In the genomic region with DNA sequence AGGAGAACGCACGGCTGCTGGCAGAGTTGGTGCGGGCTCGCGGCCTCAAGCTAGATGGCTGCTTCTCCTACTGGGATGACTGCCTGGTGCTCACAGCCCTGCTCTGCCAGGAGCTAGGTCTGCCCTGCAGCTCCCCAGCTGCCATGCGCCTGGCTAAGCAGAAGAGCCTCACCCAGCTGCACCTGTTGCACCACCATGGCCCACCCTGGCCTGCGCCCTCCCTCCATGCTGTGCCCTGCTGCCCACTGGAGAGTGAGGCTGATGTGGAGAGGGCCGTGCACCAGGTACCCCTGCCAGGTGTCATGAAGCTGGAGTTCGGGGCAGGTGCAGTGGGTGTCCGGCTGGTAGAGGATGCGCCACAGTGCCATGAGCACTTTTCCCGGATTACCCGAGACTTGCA, we compare ENCODE assay signal across 1 cellular context.
TF ChIP-seq lines count a peak whose summit lies in the region.

No MANE protein-coding gene starts in this region.

TF ChIP-seq in H1, 55 proteins besides CTCF, POLR2A, EP300 and RAD21:
- TF ChIP-seq YY1 (IDR thresholded peaks at IDR 0.05; ENCODE audit: low read depth, low read length) = no peak
- TF ChIP-seq CEBPB (IDR thresholded peaks at IDR 0.05; ENCODE audit: low read depth, low read length) = no peak
- TF ChIP-seq ASH2L (IDR thresholded peaks at IDR 0.05; ENCODE audit: low read length) = no peak
- TF ChIP-seq CREB1 (IDR thresholded peaks at IDR 0.05) = no peak
- TF ChIP-seq KDM4A (IDR thresholded peaks at IDR 0.05; ENCODE audit: low read depth, low read length, severe bottlenecking) = no peak
- no peak for TF ChIP-seq NRF1 (IDR thresholded peaks at IDR 0.05; ENCODE audit: low read depth, low read length)
- TF ChIP-seq SAP30 (IDR thresholded peaks at IDR 0.05; ENCODE audit: insufficient read depth, insufficient replicate concordance, low read length) = no peak
- no peak for TF ChIP-seq MAFK (IDR thresholded peaks at IDR 0.05; ENCODE audit: low read depth, low read length)
- no peak for TF ChIP-seq SP4 (IDR thresholded peaks at IDR 0.05; ENCODE audit: low read length)
- no peak for TF ChIP-seq BCL11A (IDR thresholded peaks at IDR 0.05; ENCODE audit: low read depth in 2 of 2, low read length in 2 of 2)
- TF ChIP-seq TAF7 (optimal IDR thresholded peaks at IDR 0.05; ENCODE audit: borderline replicate concordance, low read depth, low read length) = no peak
